24 cellular contexts compared by ENCODE assay signal in the genomic region with DNA sequence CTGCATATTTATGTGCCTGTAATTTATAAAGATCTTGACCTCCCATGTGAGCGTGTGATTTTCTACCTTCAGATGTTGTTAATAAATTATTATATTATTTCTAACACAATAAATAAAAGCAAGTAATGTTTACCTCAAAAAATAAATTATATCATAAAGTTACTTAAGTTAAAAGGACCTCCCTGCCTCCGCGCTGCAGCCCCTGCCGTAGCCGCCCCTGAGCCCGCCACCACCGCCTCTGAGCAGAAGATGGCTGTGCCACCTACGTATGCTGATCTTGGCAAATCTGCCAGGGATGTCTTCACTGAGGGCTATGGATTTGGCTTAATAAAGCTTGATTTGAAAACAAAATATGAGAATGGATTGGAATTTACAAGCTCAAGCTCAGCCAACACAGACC.
"Had no signal": no experiment of that assay in that cellular context is flagged by ENCODE, and none has a peak within 500 bp of the region (broad histone marks: within the 10 kb centered on the region; RNA-seq: fewer than 3 reads in every experiment).

No MANE protein-coding gene starts in this region.

- H3K4me1 ChIP-seq: colonic mucosa, esophagus muscularis mucosa, esophagus squamous epithelium, foreskin keratinocyte, gastrocnemius medialis, gastroesophageal sphincter, heart left ventricle, heart right ventricle had no signal

- H3K4me3 ChIP-seq: colonic mucosa, coronary artery, dorsolateral prefrontal cortex, esophagus muscularis mucosa, esophagus squamous epithelium, gastrocnemius medialis, gastroesophageal sphincter, heart left ventricle, heart right ventricle had no signal

- H3K27ac ChIP-seq: colonic mucosa, coronary artery, dorsolateral prefrontal cortex, epithelial cell of prostate, esophagus muscularis mucosa, esophagus squamous epithelium, foreskin keratinocyte, gastrocnemius medialis, gastroesophageal sphincter, heart left ventricle, heart right ventricle had no signal

- H3K9me3 ChIP-seq: colonic mucosa, esophagus squamous epithelium, gastrocnemius medialis had no signal

- DNase-seq: colonic mucosa; cortex of kidney; dermis blood vessel endothelial cell; dorsolateral prefrontal cortex; effector CD4-positive, alpha-beta T cell; effector CD8-positive, alpha-beta T cell; effector memory CD4-positive, alpha-beta T cell; effector memory CD8-positive, alpha-beta T cell; endodermal cell; erythroblast; esophagus squamous epithelium; foreskin fibroblast; foreskin keratinocyte; foreskin melanocyte; gastrocnemius medialis; glutamatergic neuron; head of caudate nucleus; heart left ventricle; heart right ventricle had no signal

- ATAC-seq: effector memory CD8-positive, alpha-beta T cell; esophagus mucosa; foreskin keratinocyte; gastrocnemius medialis; gastroesophageal sphincter; heart left ventricle; heart right ventricle had no signal

- H3K27me3 ChIP-seq: colonic mucosa, esophagus muscularis mucosa, esophagus squamous epithelium, foreskin keratinocyte, gastrocnemius medialis, gastroesophageal sphincter, heart left ventricle, heart right ventricle had no signal

- H3K36me3 ChIP-seq: colonic mucosa, esophagus muscularis mucosa, esophagus squamous epithelium, gastrocnemius medialis, gastroesophageal sphincter, heart left ventricle, heart right ventricle had no signal
